ENCODE assay signal across 3 cellular contexts in the genomic region with DNA sequence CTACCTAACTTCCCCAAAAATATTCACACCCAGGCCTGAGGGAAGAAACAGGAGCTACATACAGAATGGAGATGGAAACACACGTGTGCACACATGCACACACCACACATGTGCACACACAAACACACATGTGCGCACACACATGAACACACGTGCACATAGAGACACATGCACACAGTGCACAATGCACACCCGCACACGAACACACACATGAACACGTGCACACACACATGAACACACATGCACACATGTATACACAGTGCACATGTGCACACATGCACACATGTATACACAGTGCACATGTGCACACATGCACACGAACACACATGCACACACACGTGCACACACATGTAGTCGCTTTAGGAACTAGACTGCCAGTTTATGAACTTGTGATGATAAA.
A peak's percentile ranks its signal among the peaks of the same experiment; 100 is the strongest.
TF ChIP-seq lines count a peak whose summit lies in the region.

No MANE protein-coding gene starts in this region.

TF ChIP-seq in A549, 52 proteins besides CTCF, POLR2A, EP300 and RAD21:
- TF ChIP-seq PHF8 (IDR thresholded peaks at IDR 0.05; ENCODE audit: borderline replicate concordance, low read depth) (no peak), MAFK (IDR thresholded peaks at IDR 0.05; ENCODE audit: partially characterized antibody) (no peak), FOXS1 (CRISPR knock-in tag; IDR thresholded peaks at IDR 0.05) (no peak), EHMT2 (IDR thresholded peaks at IDR 0.05; ENCODE audit: low read depth) (no peak), ESRRA (IDR thresholded peaks at IDR 0.05; ENCODE audit: borderline replicate concordance, low read length) (no peak), POLR2AphosphoS2 (conservative IDR thresholded peaks at IDR 0.05; ENCODE audit: low read length) (no peak), SMC3 (IDR thresholded peaks at IDR 0.05) (no peak), ZFP36 (IDR thresholded peaks at IDR 0.05; ENCODE audit: borderline replicate concordance, partially characterized antibody) (no peak), KDM1A (IDR thresholded peaks at IDR 0.05; ENCODE audit: low read depth) (no peak), NR3C1 (IDR thresholded peaks at IDR 0.05) (no peak)
- TF ChIP-seq, protein P1, sequence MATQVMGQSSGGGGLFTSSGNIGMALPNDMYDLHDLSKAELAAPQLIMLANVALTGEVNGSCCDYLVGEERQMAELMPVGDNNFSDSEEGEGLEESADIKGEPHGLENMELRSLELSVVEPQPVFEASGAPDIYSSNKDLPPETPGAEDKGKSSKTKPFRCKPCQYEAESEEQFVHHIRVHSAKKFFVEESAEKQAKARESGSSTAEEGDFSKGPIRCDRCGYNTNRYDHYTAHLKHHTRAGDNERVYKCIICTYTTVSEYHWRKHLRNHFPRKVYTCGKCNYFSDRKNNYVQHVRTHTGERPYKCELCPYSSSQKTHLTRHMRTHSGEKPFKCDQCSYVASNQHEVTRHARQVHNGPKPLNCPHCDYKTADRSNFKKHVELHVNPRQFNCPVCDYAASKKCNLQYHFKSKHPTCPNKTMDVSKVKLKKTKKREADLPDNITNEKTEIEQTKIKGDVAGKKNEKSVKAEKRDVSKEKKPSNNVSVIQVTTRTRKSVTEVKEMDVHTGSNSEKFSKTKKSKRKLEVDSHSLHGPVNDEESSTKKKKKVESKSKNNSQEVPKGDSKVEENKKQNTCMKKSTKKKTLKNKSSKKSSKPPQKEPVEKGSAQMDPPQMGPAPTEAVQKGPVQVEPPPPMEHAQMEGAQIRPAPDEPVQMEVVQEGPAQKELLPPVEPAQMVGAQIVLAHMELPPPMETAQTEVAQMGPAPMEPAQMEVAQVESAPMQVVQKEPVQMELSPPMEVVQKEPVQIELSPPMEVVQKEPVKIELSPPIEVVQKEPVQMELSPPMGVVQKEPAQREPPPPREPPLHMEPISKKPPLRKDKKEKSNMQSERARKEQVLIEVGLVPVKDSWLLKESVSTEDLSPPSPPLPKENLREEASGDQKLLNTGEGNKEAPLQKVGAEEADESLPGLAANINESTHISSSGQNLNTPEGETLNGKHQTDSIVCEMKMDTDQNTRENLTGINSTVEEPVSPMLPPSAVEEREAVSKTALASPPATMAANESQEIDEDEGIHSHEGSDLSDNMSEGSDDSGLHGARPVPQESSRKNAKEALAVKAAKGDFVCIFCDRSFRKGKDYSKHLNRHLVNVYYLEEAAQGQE (IDR thresholded peaks at IDR 0.05) = no peak
- TF ChIP-seq, protein P2, sequence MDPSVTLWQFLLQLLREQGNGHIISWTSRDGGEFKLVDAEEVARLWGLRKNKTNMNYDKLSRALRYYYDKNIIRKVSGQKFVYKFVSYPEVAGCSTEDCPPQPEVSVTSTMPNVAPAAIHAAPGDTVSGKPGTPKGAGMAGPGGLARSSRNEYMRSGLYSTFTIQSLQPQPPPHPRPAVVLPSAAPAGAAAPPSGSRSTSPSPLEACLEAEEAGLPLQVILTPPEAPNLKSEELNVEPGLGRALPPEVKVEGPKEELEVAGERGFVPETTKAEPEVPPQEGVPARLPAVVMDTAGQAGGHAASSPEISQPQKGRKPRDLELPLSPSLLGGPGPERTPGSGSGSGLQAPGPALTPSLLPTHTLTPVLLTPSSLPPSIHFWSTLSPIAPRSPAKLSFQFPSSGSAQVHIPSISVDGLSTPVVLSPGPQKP (IDR thresholded peaks at IDR 0.05; ENCODE audit: low read depth, low read length) = no peak
- TF ChIP-seq, protein P3, sequence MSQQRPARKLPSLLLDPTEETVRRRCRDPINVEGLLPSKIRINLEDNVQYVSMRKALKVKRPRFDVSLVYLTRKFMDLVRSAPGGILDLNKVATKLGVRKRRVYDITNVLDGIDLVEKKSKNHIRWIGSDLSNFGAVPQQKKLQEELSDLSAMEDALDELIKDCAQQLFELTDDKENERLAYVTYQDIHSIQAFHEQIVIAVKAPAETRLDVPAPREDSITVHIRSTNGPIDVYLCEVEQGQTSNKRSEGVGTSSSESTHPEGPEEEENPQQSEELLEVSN (IDR thresholded peaks at IDR 0.05; ENCODE audit: borderline replicate concordance, low read depth) = no peak

TF ChIP-seq in HEK293, 187 proteins besides CTCF, POLR2A, EP300 and RAD21:
- TF ChIP-seq ZNF549 (tag by site-specific recombination; IDR thresholded peaks at IDR 0.05) = no peak
- no peak for TF ChIP-seq ZNF514 (tag by site-specific recombination; IDR thresholded peaks at IDR 0.05)
- TF ChIP-seq ZNF701 (tag by site-specific recombination; IDR thresholded peaks at IDR 0.05) = no peak
- TF ChIP-seq, protein P4, sequence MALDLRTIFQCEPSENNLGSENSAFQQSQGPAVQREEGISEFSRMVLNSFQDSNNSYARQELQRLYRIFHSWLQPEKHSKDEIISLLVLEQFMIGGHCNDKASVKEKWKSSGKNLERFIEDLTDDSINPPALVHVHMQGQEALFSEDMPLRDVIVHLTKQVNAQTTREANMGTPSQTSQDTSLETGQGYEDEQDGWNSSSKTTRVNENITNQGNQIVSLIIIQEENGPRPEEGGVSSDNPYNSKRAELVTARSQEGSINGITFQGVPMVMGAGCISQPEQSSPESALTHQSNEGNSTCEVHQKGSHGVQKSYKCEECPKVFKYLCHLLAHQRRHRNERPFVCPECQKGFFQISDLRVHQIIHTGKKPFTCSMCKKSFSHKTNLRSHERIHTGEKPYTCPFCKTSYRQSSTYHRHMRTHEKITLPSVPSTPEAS (tag by site-specific recombination; IDR thresholded peaks at IDR 0.05) = 0 out of 2 replicates have a peak, but pooled peaks have one; percentile 29
- TF ChIP-seq, protein P5, sequence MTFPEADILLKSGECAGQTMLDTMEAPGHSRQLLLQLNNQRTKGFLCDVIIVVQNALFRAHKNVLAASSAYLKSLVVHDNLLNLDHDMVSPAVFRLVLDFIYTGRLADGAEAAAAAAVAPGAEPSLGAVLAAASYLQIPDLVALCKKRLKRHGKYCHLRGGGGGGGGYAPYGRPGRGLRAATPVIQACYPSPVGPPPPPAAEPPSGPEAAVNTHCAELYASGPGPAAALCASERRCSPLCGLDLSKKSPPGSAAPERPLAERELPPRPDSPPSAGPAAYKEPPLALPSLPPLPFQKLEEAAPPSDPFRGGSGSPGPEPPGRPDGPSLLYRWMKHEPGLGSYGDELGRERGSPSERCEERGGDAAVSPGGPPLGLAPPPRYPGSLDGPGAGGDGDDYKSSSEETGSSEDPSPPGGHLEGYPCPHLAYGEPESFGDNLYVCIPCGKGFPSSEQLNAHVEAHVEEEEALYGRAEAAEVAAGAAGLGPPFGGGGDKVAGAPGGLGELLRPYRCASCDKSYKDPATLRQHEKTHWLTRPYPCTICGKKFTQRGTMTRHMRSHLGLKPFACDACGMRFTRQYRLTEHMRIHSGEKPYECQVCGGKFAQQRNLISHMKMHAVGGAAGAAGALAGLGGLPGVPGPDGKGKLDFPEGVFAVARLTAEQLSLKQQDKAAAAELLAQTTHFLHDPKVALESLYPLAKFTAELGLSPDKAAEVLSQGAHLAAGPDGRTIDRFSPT (tag by site-specific recombination; IDR thresholded peaks at IDR 0.05) = no peak
- TF ChIP-seq ZNF610 (tag by site-specific recombination; IDR thresholded peaks at IDR 0.05; ENCODE audit: borderline replicate concordance) = no peak
- no peak for TF ChIP-seq ZNF670 (tag by site-specific recombination; IDR thresholded peaks at IDR 0.05; ENCODE audit: low read depth)
- TF ChIP-seq ZNF350 (tag by site-specific recombination; IDR thresholded peaks at IDR 0.05) = no peak

TF ChIP-seq in H1, 55 proteins besides CTCF, POLR2A, EP300 and RAD21:
- TF ChIP-seq, protein P6, sequence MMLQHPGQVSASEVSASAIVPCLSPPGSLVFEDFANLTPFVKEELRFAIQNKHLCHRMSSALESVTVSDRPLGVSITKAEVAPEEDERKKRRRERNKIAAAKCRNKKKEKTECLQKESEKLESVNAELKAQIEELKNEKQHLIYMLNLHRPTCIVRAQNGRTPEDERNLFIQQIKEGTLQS (IDR thresholded peaks at IDR 0.05; ENCODE audit: insufficient read depth, low read depth, low read length) = no peak
- no peak for TF ChIP-seq ASH2L (IDR thresholded peaks at IDR 0.05; ENCODE audit: low read length)
- TF ChIP-seq, protein P7, sequence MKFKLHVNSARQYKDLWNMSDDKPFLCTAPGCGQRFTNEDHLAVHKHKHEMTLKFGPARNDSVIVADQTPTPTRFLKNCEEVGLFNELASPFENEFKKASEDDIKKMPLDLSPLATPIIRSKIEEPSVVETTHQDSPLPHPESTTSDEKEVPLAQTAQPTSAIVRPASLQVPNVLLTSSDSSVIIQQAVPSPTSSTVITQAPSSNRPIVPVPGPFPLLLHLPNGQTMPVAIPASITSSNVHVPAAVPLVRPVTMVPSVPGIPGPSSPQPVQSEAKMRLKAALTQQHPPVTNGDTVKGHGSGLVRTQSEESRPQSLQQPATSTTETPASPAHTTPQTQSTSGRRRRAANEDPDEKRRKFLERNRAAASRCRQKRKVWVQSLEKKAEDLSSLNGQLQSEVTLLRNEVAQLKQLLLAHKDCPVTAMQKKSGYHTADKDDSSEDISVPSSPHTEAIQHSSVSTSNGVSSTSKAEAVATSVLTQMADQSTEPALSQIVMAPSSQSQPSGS (IDR thresholded peaks at IDR 0.05; ENCODE audit: low read length) = no peak
- TF ChIP-seq KDM1A (IDR thresholded peaks at IDR 0.05; ENCODE audit: borderline replicate concordance, low read length) = no peak
- no peak for TF ChIP-seq JUND (IDR thresholded peaks at IDR 0.05; ENCODE audit: low read length)
- TF ChIP-seq SIX5 (IDR thresholded peaks at IDR 0.05; ENCODE audit: low read depth, low read length) = no peak
- no peak for TF ChIP-seq RBBP5 (IDR thresholded peaks at IDR 0.05; ENCODE audit: borderline replicate concordance, low read depth, low read length)
- no peak for TF ChIP-seq CTBP2 (IDR thresholded peaks at IDR 0.05; ENCODE audit: borderline replicate concordance, insufficient read depth, insufficient read length, low read length)
- no peak for TF ChIP-seq FOSL1 (IDR thresholded peaks at IDR 0.05; ENCODE audit: insufficient read depth, low read depth, low read length)
- no peak for TF ChIP-seq RFX5 (IDR thresholded peaks at IDR 0.05; ENCODE audit: borderline replicate concordance, low read depth, low read length)
